ENCODE assay signal across 8 cellular contexts in genomic region chr4:108118505-108118904, GRCh38. TPM values are rescaled to one million over a fixed set of nuclear protein-coding genes. Genes with fewer than 3 reads are reported as not detected.
A peak's percentile ranks its signal among the peaks of the same experiment; 100 is the strongest.
DNase-seq lines count a peak whose midpoint lies in the region; ATAC-seq and TF ChIP-seq lines count a peak whose summit lies in the region.

No MANE protein-coding gene starts in this region.

- H3K36me3 ChIP-seq in trophoblast cell (ENCODE audit: control insufficient read depth in 1 of 2, insufficient read depth in 2 of 2, low read length in 2 of 2): no peaks in the 10 kb centered on the region

- H4K12ac ChIP-seq in trophoblast cell (ENCODE audit: low read depth, low read length): no peak overlapping the region

- WGBS in trophoblast cell (ENCODE audit: extremely low coverage, insufficient coverage, insufficient read length): no CpG with 5 or more reads among the region's 3 CpGs

- H4K91ac ChIP-seq in trophoblast cell (ENCODE audit: low read depth, low read length): no peak overlapping the region

- H3K14ac ChIP-seq in trophoblast cell (ENCODE audit: low read length): no peak overlapping the region

- H3K9me3 ChIP-seq in trophoblast cell (ENCODE audit: insufficient read depth, low read depth, low read length): no peaks in the 10 kb centered on the region

- H2BK12ac ChIP-seq in trophoblast cell (ENCODE audit: low read length): no peak overlapping the region

- H2BK120ac ChIP-seq in trophoblast cell (ENCODE audit: insufficient read depth, low read length, poor library complexity): no peak overlapping the region

- H3K27ac ChIP-seq in trophoblast cell (ENCODE audit: low read depth, low read length): no peak overlapping the region

- H3K4me2 ChIP-seq in trophoblast cell (ENCODE audit: low read length): no peak overlapping the region

- no peak overlapping the region for H3K4ac ChIP-seq in trophoblast cell (ENCODE audit: low read depth, low read length)

- DNase-seq in GM12864 (ENCODE audit: low read depth) (peak; percentile 22), SHP77 treated with DMSO at 0.1 percent for 48 hours (lab: John Stamatoyannopoulos, UW) (peak; percentile 1), trophoblast cell (peak; percentile 66 to 82), iPS-NIHi7 (ENCODE audit: extremely low spot score) (no peak), anterior cingulate cortex (lab: John Stamatoyannopoulos, UW) (no peak), NCI-H1694 treated with DMSO at 0.1 percent for 48 hours (lab: John Stamatoyannopoulos, UW) (no peak)

- no peak for TF ChIP-seq CTCF in GM12864 (IDR thresholded peaks at IDR 0.05; ENCODE audit: low read depth, low read length, missing control alignments)

- H3K4me1 ChIP-seq in trophoblast cell (ENCODE audit: control insufficient read depth in 1 of 2, insufficient read depth in 2 of 2, low read length in 2 of 2): peaks cover 9 to 14% of the 10 kb centered on the region in 2 experiments

- H4K8ac ChIP-seq in trophoblast cell (ENCODE audit: low read depth, low read length): no peak overlapping the region

- H3K27me3 ChIP-seq in trophoblast cell (ENCODE audit: insufficient read depth, low read length): no peaks in the 10 kb centered on the region

- H3K9ac ChIP-seq in trophoblast cell (ENCODE audit: low read length): no peak overlapping the region

- no peak overlapping the region for H2BK5ac ChIP-seq in trophoblast cell (ENCODE audit: low read depth, low read length, poor library complexity)

- no peaks in the 10 kb centered on the region for H3K79me2 ChIP-seq in trophoblast cell (ENCODE audit: control insufficient read depth, insufficient read depth, low read length, poor library complexity)

- no peak overlapping the region for H3K18ac ChIP-seq in trophoblast cell (ENCODE audit: low read length)

- H2AK5ac ChIP-seq in trophoblast cell (ENCODE audit: low read length): no peak overlapping the region

- H3K4me3 ChIP-seq in GM12864 (ENCODE audit: low read depth, low read length) (no peak overlapping the region), trophoblast cell (ENCODE audit: low read depth, low read length) (no peak overlapping the region)

- peaks cover 3% of the 10 kb centered on the region for H3K79me1 ChIP-seq in trophoblast cell (ENCODE audit: low read length)

- ATAC-seq in GM19468 (IDR thresholded peaks at IDR 0.05; ENCODE audit: extremely low read depth, unreplicated experiment) (peak; percentile 87), HG03442 (IDR thresholded peaks at IDR 0.05; ENCODE audit: unreplicated experiment) (peak; percentile 86)

- H2AFZ ChIP-seq in trophoblast cell (ENCODE audit: insufficient read depth, low read length, poor library complexity): no peak overlapping the region

- no peak overlapping the region for H3K23ac ChIP-seq in trophoblast cell (ENCODE audit: low read length)

RNA-seq across cellular contexts. Expression of gene LEF1, which starts 50.2 kb away (rescaled TPM):
- polyA plus RNA-seq in trophoblast cell (2013): 15.9 and 18.3 TPM in 2 replicates

Comparison
In these comparisons a context has a peak if more than half of its experiments do, and no peak if none do; other contexts are left out.
1. DNase-seq: peak in GM12864 (single experiment), SHP77 treated with DMSO at 0.1 percent for 48 hours (single experiment) and trophoblast cell (2 of 2); none in iPS-NIHi7 (single experiment), anterior cingulate cortex (0 of 58) and NCI-H1694 treated with DMSO at 0.1 percent for 48 hours (single experiment).